1 cellular context compared by ENCODE assay signal in genomic region chr14:19906665-19907064, GRCh38.
TF ChIP-seq lines count a peak whose summit lies in the region.

No MANE protein-coding gene starts in this region.

TF ChIP-seq in IMR-90, 13 proteins besides CTCF, POLR2A, EP300 and RAD21 (continued from another document):
- TF ChIP-seq USF2 (IDR thresholded peaks at IDR 0.05; ENCODE audit: low read depth, low read length) = no peak
- no peak for TF ChIP-seq RCOR1 (IDR thresholded peaks at IDR 0.05; ENCODE audit: insufficient replicate concordance, low read length)
